In the genomic region with DNA sequence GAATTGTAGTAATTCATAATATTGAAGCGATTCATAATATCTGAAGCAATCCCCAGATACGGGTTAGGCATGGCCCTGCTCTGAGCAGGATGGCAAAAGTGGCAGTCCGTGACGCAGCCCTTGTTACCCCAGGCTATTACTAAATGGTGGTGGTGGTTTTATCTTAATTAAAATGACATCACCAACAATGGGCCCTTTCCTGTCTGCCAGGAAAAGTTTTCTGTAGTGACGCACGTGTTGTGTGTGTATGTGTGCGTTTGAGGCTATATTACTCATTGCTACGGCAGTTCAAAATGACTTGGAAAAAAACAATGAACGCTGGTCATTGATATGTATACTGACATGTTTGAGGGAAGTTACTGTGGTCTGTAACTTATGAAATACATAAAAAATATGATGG, we compare ENCODE assay signal across 21 cellular contexts. TPM values are rescaled to one million over a fixed set of nuclear protein-coding genes. Genes with fewer than 3 reads are reported as not detected.
DNase-seq lines count a peak whose midpoint lies in the region; TF ChIP-seq lines count a peak whose summit lies in the region.
"Had no signal": no experiment of that assay in that cellular context is flagged by ENCODE, and none has a peak within 500 bp of the region (broad histone marks: within the 10 kb centered on the region; RNA-seq: fewer than 3 reads in every experiment).

No MANE protein-coding gene starts in this region.

- TF ChIP-seq CTCF in astrocyte of the spinal cord (IDR thresholded peaks at IDR 0.05; ENCODE audit: low read depth, low read length), result no peak
- no peak for TF ChIP-seq CTCF in fibroblast of mammary gland (conservative IDR thresholded peaks at IDR 0.05; ENCODE audit: control insufficient read depth, insufficient read depth, low read depth, low read length)
- TF ChIP-seq CTCF in PC-9 (conservative IDR thresholded peaks at IDR 0.05), result no peak

- H3K9me3 ChIP-seq in trophoblast cell (ENCODE audit: insufficient read depth, low read depth, low read length) (no peaks in the 10 kb centered on the region), PC-9 (ENCODE audit: insufficient read depth, low read depth) (no peaks in the 10 kb centered on the region)
- H3K9me3 ChIP-seq: esophagus muscularis mucosa had no signal

- H3K9ac ChIP-seq in trophoblast cell (ENCODE audit: low read length), result no peak overlapping the region
- H3K9ac ChIP-seq: parathyroid adenoma had no signal

- H3K27me3 ChIP-seq in trophoblast cell (ENCODE audit: insufficient read depth, low read length), result no peaks in the 10 kb centered on the region
- no peaks in the 10 kb centered on the region for H3K27me3 ChIP-seq in PC-9 (ENCODE audit: insufficient read depth, low read depth)
- H3K27me3 ChIP-seq: esophagus muscularis mucosa had no signal

- H2BK12ac ChIP-seq in trophoblast cell (ENCODE audit: low read length), result no peak overlapping the region

- DNase-seq in HT1080 (ENCODE audit: low read depth), result peak; percentile 94
- peak; percentile 83 for DNase-seq in astrocyte of the spinal cord (ENCODE audit: low read depth, low spot score)
- DNase-seq in fibroblast of mammary gland (ENCODE audit: low read depth), result peak; percentile 28
- peak; percentile 95 to 98 for DNase-seq in trophoblast cell
- DNase-seq in ACHN, result no peak
- DNase-seq in activated CD4-positive, CD25-positive, alpha-beta regulatory T cell treated with anti-CD3 and anti-CD28 coated beads, Interleukin-2, amount 50 U/mL, for 72 hours, result no peak
- no peak for DNase-seq in NCI-H510A treated with DMSO at 0.1 percent for 48 hours (lab: John Stamatoyannopoulos, UW)
- no peak for DNase-seq in PC-9
- DNase-seq: activated CD4-positive, alpha-beta T cell treated with anti-CD3 and anti-CD28 coated beads for 1 hour; activated naive CD8-positive, alpha-beta T cell treated with anti-CD3 and anti-CD28 coated beads, Interleukin-2, amount 10 ng/mL, durations not matched to agents 7 days and 5 days; Calu3; H7; MV-4-11; natural killer cell; NCI-H2029; NCI-H446; stimulated activated naive CD4-positive, alpha-beta T cell; T1000 had no signal

- no CpG with 5 or more reads among the region's 9 CpGs for WGBS in trophoblast cell (ENCODE audit: extremely low coverage, insufficient coverage, insufficient read length)

- in situ Hi-C loops in astrocyte of the spinal cord (cut with HindIII; ENCODE audit: low sequenced_read_pairs), result no loop called here
- in situ Hi-C loops in ACHN (cut with HindIII; ENCODE audit: low pct_ligation_motif_present, low pct_unique_long_range_greater_than_20kb, low sequenced_read_pairs), result no loop called here

- H3K36me3 ChIP-seq in trophoblast cell (ENCODE audit: control insufficient read depth in 1 of 2, insufficient read depth in 2 of 2, low read length in 2 of 2) (peaks cover 0 to 16% of the 10 kb centered on the region in 2 experiments), PC-9 (ENCODE audit: low read depth) (peaks cover 15% of the 10 kb centered on the region; the same call in 1 of the 2 replicates)

- H3K4me1 ChIP-seq in trophoblast cell (ENCODE audit: control insufficient read depth in 1 of 2, insufficient read depth in 2 of 2, low read length in 2 of 2) (no peaks in the 10 kb centered on the region), PC-9 (replicated peaks; ENCODE audit: insufficient read depth) (no peaks in the 10 kb centered on the region)
- H3K4me1 ChIP-seq: parathyroid adenoma had no signal

- H3K79me2 ChIP-seq in trophoblast cell (ENCODE audit: control insufficient read depth, insufficient read depth, low read length, poor library complexity) (no peaks in the 10 kb centered on the region), PC-9 (ENCODE audit: low read depth) (no peaks in the 10 kb centered on the region)
- H3K79me2 ChIP-seq: parathyroid adenoma had no signal

- H2AFZ ChIP-seq in trophoblast cell (ENCODE audit: insufficient read depth, low read length, poor library complexity), result no peak overlapping the region
- H2AFZ ChIP-seq in PC-9, result no peak overlapping the region
- H2AFZ ChIP-seq: parathyroid adenoma had no signal

- no peak overlapping the region for H4K8ac ChIP-seq in trophoblast cell (ENCODE audit: low read depth, low read length)

- H4K91ac ChIP-seq in trophoblast cell (ENCODE audit: low read depth, low read length), result no peak overlapping the region

- CTCF ChIA-PET in PC-9 (lab: Charles Lee), result no interaction called here

- H3K4me3 ChIP-seq in astrocyte of the spinal cord (ENCODE audit: low read depth, low read length) (no peak overlapping the region), fibroblast of mammary gland (ENCODE audit: control insufficient read depth, low read depth, low read length) (no peak overlapping the region), trophoblast cell (ENCODE audit: low read depth, low read length) (no peak overlapping the region), PC-9 (no peak overlapping the region)
- H3K4me3 ChIP-seq: esophagus muscularis mucosa had no signal

- no peak overlapping the region for H3K14ac ChIP-seq in trophoblast cell (ENCODE audit: low read length)

- H2BK5ac ChIP-seq in trophoblast cell (ENCODE audit: low read depth, low read length, poor library complexity), result no peak overlapping the region

- no peaks in the 10 kb centered on the region for H4K20me1 ChIP-seq in PC-9 (ENCODE audit: insufficient read depth)

- H3K18ac ChIP-seq in trophoblast cell (ENCODE audit: low read length), result no peak overlapping the region

- no peaks in the 10 kb centered on the region for H3F3A ChIP-seq in PC-9 (ENCODE audit: insufficient read depth, low read depth)

- H3K4ac ChIP-seq in trophoblast cell (ENCODE audit: low read depth, low read length), result no peak overlapping the region

- H3K23ac ChIP-seq in trophoblast cell (ENCODE audit: low read length), result no peak overlapping the region

- H2AK5ac ChIP-seq in trophoblast cell (ENCODE audit: low read length), result no peak overlapping the region

- POLR2A ChIA-PET in PC-9 (lab: Charles Lee; ENCODE audit: unreplicated experiment), result no interaction called here

- H4K12ac ChIP-seq in trophoblast cell (ENCODE audit: low read depth, low read length), result no peak overlapping the region

- no TSS peak for BruUV-seq in PC-9 (replicated peaks; lab: Mats Ljungman, UMichigan)

- no peaks in the 10 kb centered on the region for H3K79me1 ChIP-seq in trophoblast cell (ENCODE audit: low read length)

- intact Hi-C loops in PC-9 (cut with micrococcal nuclease; ENCODE audit: unreplicated experiment), result no loop called here

- H3K27ac ChIP-seq in trophoblast cell (ENCODE audit: low read depth, low read length) (no peak overlapping the region), PC-9 (no peak overlapping the region)
- H3K27ac ChIP-seq: esophagus muscularis mucosa, parathyroid adenoma had no signal

- H3K4me2 ChIP-seq in trophoblast cell (ENCODE audit: low read length) (no peak overlapping the region), PC-9 (no peak overlapping the region)

- no peak overlapping the region for H2BK120ac ChIP-seq in trophoblast cell (ENCODE audit: insufficient read depth, low read length, poor library complexity)

- H3K9me2 ChIP-seq in PC-9 (ENCODE audit: insufficient read depth), result no peaks in the 10 kb centered on the region

RNA-seq across cellular contexts. Expression of a gene that starts 10.6 kb away (rescaled TPM):
- total RNA-seq in HT1080 (2014; rRNA removed; shearing (Covaris generic)), result 9.2 and 12.2 TPM in 2 replicates
- polyA plus RNA-seq in HT1080 (2015; cell fraction: cytosol; rRNA removed), result 14.5 and 16.0 TPM in 2 replicates
- 25.6 and 26.0 TPM in 2 replicates for polyA plus RNA-seq in HT1080 (2015; cell fraction: nucleus; rRNA removed)
- 0.70 and 0.89 TPM in 2 replicates for polyA plus RNA-seq in trophoblast cell (2013)
- total RNA-seq in PC-9 (2021), result 22.7 and 30.4 TPM in 2 replicates
- total RNA-seq: G401 had no signal

RNA-seq across cellular contexts. Expression of a gene that starts 47.0 kb away (rescaled TPM):
- 149 and 177 TPM in 2 replicates for total RNA-seq in HT1080 (2014; rRNA removed; shearing (Covaris generic))
- 75.2 and 81.7 TPM in 2 replicates for polyA plus RNA-seq in HT1080 (2015; cell fraction: cytosol; rRNA removed)
- polyA plus RNA-seq in HT1080 (2015; cell fraction: nucleus; rRNA removed), result 232 and 234 TPM in 2 replicates
- polyA plus RNA-seq in trophoblast cell (2013), result 57.9 and 60.3 TPM in 2 replicates
- 54.2 and 68.3 TPM in 2 replicates for total RNA-seq in PC-9 (2021)

RNA-seq across cellular contexts. Expression of a gene that starts 47.6 kb away (rescaled TPM):
- total RNA-seq in HT1080 (2014; rRNA removed; shearing (Covaris generic)), result 61.7 and 72.5 TPM in 2 replicates
- 52.9 and 64.3 TPM in 2 replicates for polyA plus RNA-seq in HT1080 (2015; cell fraction: cytosol; rRNA removed)
- polyA plus RNA-seq in HT1080 (2015; cell fraction: nucleus; rRNA removed), result 59.3 and 60.2 TPM in 2 replicates
- polyA plus RNA-seq in trophoblast cell (2013), result 37.8 and 38.9 TPM in 2 replicates
- total RNA-seq in PC-9 (2021), result 14.8 and 20.3 TPM in 2 replicates

Comparison
In these comparisons a context has a peak if more than half of its experiments do, and no peak if none do; other contexts are left out.
1. DNase-seq: peak in HT1080 (single experiment), astrocyte of the spinal cord (single experiment), fibroblast of mammary gland (single experiment) and trophoblast cell (2 of 2); none in ACHN (single experiment), activated CD4-positive, CD25-positive, alpha-beta regulatory T cell treated with anti-CD3 and anti-CD28 coated beads, Interleukin-2, amount 50 U/mL, for 72 hours (single experiment), NCI-H510A treated with DMSO at 0.1 percent for 48 hours (single experiment) and PC-9 (0 of 2).